In genomic region chr4:159102623-159103405, GRCh38 we compare ENCODE assay signal across 8 cellular contexts. TPM values are rescaled to one million over a fixed set of nuclear protein-coding genes. Genes with fewer than 3 reads are reported as not detected.
DNase-seq lines count a peak whose midpoint lies in the region; ATAC-seq and TF ChIP-seq lines count a peak whose summit lies in the region.

Gene RAPGEF2, plus strand, starts transcription at chr4:159103079. Its CDS starts 1,084 bp downstream, at chr4:159104163.

- peaks cover 20% of the 10 kb centered on the region for H3K36me3 Mint-ChIP-seq in activated T-helper 17 cell treated with anti-CD3 and anti-CD28 coated beads, Interleukin-2, amount 50 U/mL, for 72 hours (ENCODE audit: low read depth)
- H3K36me3 Mint-ChIP-seq in natural killer cell, result no peaks in the 10 kb centered on the region

- H3K27me3 ChIP-seq in fibroblast of lung (ENCODE audit: control insufficient read depth, insufficient read depth, low read length), result no peaks in the 10 kb centered on the region

- H3K4me3 ChIP-seq in fibroblast of lung (replicated peaks in 1 of 4; ENCODE audit: control extremely low read depth in 1 of 4, insufficient read depth in 1 of 4, low read depth in 3 of 4, low read length in 4 of 4), result peak within 1 kb of the TSS; percentile 63 to 98 (median 84)

- POLR2A ChIA-PET in RWPE1 (lab: Yijun Ruan, JAX; ENCODE audit: low non-redundant PET), result no interaction called here

- ATAC-seq in activated T-helper 17 cell treated with anti-CD3 and anti-CD28 coated beads, Interleukin-2, amount 50 U/mL, for 72 hours (replicated peaks), result peak; percentile 89
- ATAC-seq in natural killer cell, result peak; percentile 86 to 95 (median 90)

- H3K4me3 Mint-ChIP-seq in activated T-helper 17 cell treated with anti-CD3 and anti-CD28 coated beads, Interleukin-2, amount 50 U/mL, for 72 hours, result peak within 1 kb of the TSS; percentile 86
- peak within 1 kb of the TSS; percentile 92 for H3K4me3 Mint-ChIP-seq in natural killer cell

- H3K9ac ChIP-seq in fibroblast of lung (ENCODE audit: insufficient read depth, low read length), result peak within 1 kb of the TSS; percentile 95

- no peaks in the 10 kb centered on the region for H3K9me3 Mint-ChIP-seq in activated T-helper 17 cell treated with anti-CD3 and anti-CD28 coated beads, Interleukin-2, amount 50 U/mL, for 72 hours
- no peaks in the 10 kb centered on the region for H3K9me3 Mint-ChIP-seq in natural killer cell

- H3K27ac ChIP-seq in RWPE1, result peak within 1 kb of the TSS; percentile 91
- peak within 1 kb of the TSS; percentile 88 for H3K27ac ChIP-seq in fibroblast of lung (ENCODE audit: insufficient read depth, low read length)

- H3K9me3 ChIP-seq in fibroblast of lung (ENCODE audit: control insufficient read depth, insufficient read depth, low read depth, low read length), result no peaks in the 10 kb centered on the region

- CTCF ChIA-PET in RWPE1 (lab: Yijun Ruan, JAX), result interaction anchor here (0.6 kb wide), 1 partner anchor 9 kb away, joined by 4 read pairs; no protein-coding TSS in a partner anchor

- H3K4me1 Mint-ChIP-seq in activated T-helper 17 cell treated with anti-CD3 and anti-CD28 coated beads, Interleukin-2, amount 50 U/mL, for 72 hours, result peaks cover 45% of the 10 kb centered on the region
- peaks cover 30 to 38% of the 10 kb centered on the region in 2 donors for H3K4me1 Mint-ChIP-seq in natural killer cell

- H2AFZ ChIP-seq in fibroblast of lung (ENCODE audit: low read length), result peak within 1 kb of the TSS; percentile 69

- H4K20me1 ChIP-seq in fibroblast of lung (ENCODE audit: control insufficient read depth, extremely low read depth, insufficient read depth, low read length), result no peaks in the 10 kb centered on the region

- H3K27ac Mint-ChIP-seq in activated T-helper 17 cell treated with anti-CD3 and anti-CD28 coated beads, Interleukin-2, amount 50 U/mL, for 72 hours, result peak within 1 kb of the TSS; percentile 68
- peak within 1 kb of the TSS; percentile 79 to 96 for H3K27ac Mint-ChIP-seq in natural killer cell

- no peaks in the 10 kb centered on the region for H3K36me3 ChIP-seq in fibroblast of lung (ENCODE audit: control insufficient read depth, insufficient read depth, low read length)

- H3K27me3 Mint-ChIP-seq in activated T-helper 17 cell treated with anti-CD3 and anti-CD28 coated beads, Interleukin-2, amount 50 U/mL, for 72 hours, result no peaks in the 10 kb centered on the region
- H3K27me3 Mint-ChIP-seq in natural killer cell (ENCODE audit: low read depth in 2 of 2), result peaks cover 0 to 11% of the 10 kb centered on the region in 2 donors

- TF ChIP-seq CTCF in RWPE1 (conservative IDR thresholded peaks at IDR 0.05; ENCODE audit: low read depth) (no peak), fibroblast of lung (conservative IDR thresholded peaks at IDR 0.05 in 1 of 2, IDR thresholded peaks at IDR 0.05 in 1 of 2; ENCODE audit: low read depth in 1 of 2, low read length in 2 of 2) (no peak), natural killer cell (IDR thresholded peaks at IDR 0.05) (no peak)

- peaks cover 8% of the 10 kb centered on the region for H3K4me1 ChIP-seq in fibroblast of lung (ENCODE audit: control insufficient read depth, extremely low read depth, insufficient read depth, low read length)

- intact Hi-C loops in natural killer cell (cut with micrococcal nuclease), result loop anchor here (5.0 kb wide), 2 partner anchors 206 to 381 kb away; partner anchors contain the start of gene PPID

- H3K79me2 ChIP-seq in fibroblast of lung (ENCODE audit: control insufficient read depth, insufficient read depth, low read length), result peaks cover 24% of the 10 kb centered on the region

- DNase-seq in EH (ENCODE audit: low read depth) (peak; percentile 96), GOT3 (lab: John Stamatoyannopoulos, UW) (peak; percentile 50), LHCN-M2 (ENCODE audit: low read depth) (peak; percentile 90), RWPE1 (ENCODE audit: low spot score) (peak; percentile 94), fibroblast of lung (ENCODE audit: low read depth in 2 of 2) (peak; percentile 92 to 94), natural killer cell (peak; percentile 79)
- peak; percentile 74 to 87 (median 80) for DNase-seq in stimulated activated naive CD4-positive, alpha-beta T cell (lab: John Stamatoyannopoulos, UW)

- H3K4me2 ChIP-seq in fibroblast of lung (ENCODE audit: extremely low read depth, insufficient read depth, low read length), result peak within 1 kb of the TSS; percentile 72

RNA-seq across cellular contexts. Expression of gene RAPGEF2, which starts in this region (rescaled TPM):
- 17.2 and 21.9 TPM in 2 replicates for total RNA-seq in LHCN-M2 (2014; rRNA removed)
- polyA plus RNA-seq in LHCN-M2 (2012), result 9.0 TPM
- 10 to 100 TPM; 22.8 to 25.1 TPM for total RNA-seq in activated T-helper 17 cell treated with anti-CD3 and anti-CD28 coated beads, Interleukin-2, amount 50 U/mL, for 72 hours
- total RNA-seq in fibroblast of lung, result 29.8 and 58.5 TPM in 2 replicates
- polyA plus RNA-seq in fibroblast of lung, result 39.7 and 45.5 TPM in 2 replicates
- 18.2 and 22.0 TPM in 2 replicates for polyA plus RNA-seq in fibroblast of lung (2012)
- 9.3 and 38.8 TPM in 2 replicates for polyA minus RNA-seq in fibroblast of lung (ENCODE audit: low replicate concordance)
- total RNA-seq in natural killer cell, result 10 to 100 TPM; 21.9 to 55.6 (median 27.6) TPM

Comparison
In these comparisons a context has a peak if more than half of its experiments do, and no peak if none do; other contexts are left out.
1. Peak in every context shown above with its lines: DNase-seq, ATAC-seq, H3K4me3 ChIP-seq and H3K27ac ChIP-seq.